ENCODE assay signal across 14 cellular contexts in genomic region chr14:80977103-80977728, GRCh38. TPM values are rescaled to one million over a fixed set of nuclear protein-coding genes. Genes with fewer than 3 reads are reported as not detected.
DNase-seq lines count a peak whose midpoint lies in the region; ATAC-seq and TF ChIP-seq lines count a peak whose summit lies in the region.
"Had no signal": no experiment of that assay in that cellular context is flagged by ENCODE, and none has a peak within 500 bp of the region (broad histone marks: within the 10 kb centered on the region; RNA-seq: fewer than 3 reads in every experiment).

No MANE protein-coding gene starts in this region.

- peaks cover 33% of the 10 kb centered on the region for H3K27me3 Mint-ChIP-seq in chondrocyte (ENCODE audit: low read depth)

- peaks cover 4% of the 10 kb centered on the region for H3K9me3 Mint-ChIP-seq in chondrocyte (ENCODE audit: low read depth)
- H3K9me3 Mint-ChIP-seq: activated naive CD4-positive, alpha-beta T cell treated with anti-CD3 and anti-CD28 coated beads, Interleukin-2, amount 50 U/mL, for 72 hours had no signal

- POLR2A ChIA-PET in HCT116 (lab: Charles Lee) (no interaction called here), PC-3 (lab: Charles Lee; ENCODE audit: unreplicated experiment) (no interaction called here)

- H4K20me1 ChIP-seq in HCT116 (ENCODE audit: insufficient read depth) (no peaks in the 10 kb centered on the region), PC-3 (ENCODE audit: low read length) (no peaks in the 10 kb centered on the region)

- no peaks in the 10 kb centered on the region for H3F3A ChIP-seq in PC-3 (ENCODE audit: low read length, unreplicated experiment)

- RAD21 ChIA-PET in HCT116 (lab: Charles Lee; ENCODE audit: low non-redundant PET in 1 of 2, low total read pairs in 2 of 2, uncharacterized antibody in 2 of 2, unreplicated experiment in 2 of 2) = no interaction called here

- TF ChIP-seq POLR2A in HCT116 (IDR thresholded peaks at IDR 0.05; ENCODE audit: borderline replicate concordance, extremely low read depth, insufficient read depth, insufficient read length) = no peak

- no peak for TF ChIP-seq RAD21 in HCT116 (IDR thresholded peaks at IDR 0.05; ENCODE audit: low read depth)

- no peaks in the 10 kb centered on the region for H3K36me3 Mint-ChIP-seq in chondrocyte (ENCODE audit: low read depth)
- H3K36me3 Mint-ChIP-seq: activated naive CD4-positive, alpha-beta T cell treated with anti-CD3 and anti-CD28 coated beads, Interleukin-2, amount 50 U/mL, for 72 hours had no signal

- no peak overlapping the region for H3K27ac Mint-ChIP-seq in chondrocyte (ENCODE audit: unreplicated experiment)
- H3K27ac Mint-ChIP-seq: activated naive CD4-positive, alpha-beta T cell treated with anti-CD3 and anti-CD28 coated beads, Interleukin-2, amount 50 U/mL, for 72 hours had no signal

- no peak overlapping the region for H2AFZ ChIP-seq in HCT116 (ENCODE audit: low read depth, low read length, poor library complexity, severe bottlenecking)
- no peak overlapping the region for H2AFZ ChIP-seq in PC-3 (ENCODE audit: low read length)

- intact Hi-C loops in HCT116 (cut with micrococcal nuclease) (no loop called here), PC-3 (cut with micrococcal nuclease) (no loop called here)

- H3K4me2 ChIP-seq in HCT116 (ENCODE audit: low read length) (no peak overlapping the region), PC-3 (ENCODE audit: low read length) (no peak overlapping the region)

- H3K4me3 ChIP-seq in HCT116 (replicated peaks in 1 of 2; ENCODE audit: low read depth in 1 of 2, low read length in 2 of 2) = no peak overlapping the region
- no peak overlapping the region for H3K4me3 ChIP-seq in PC-3 (ENCODE audit: low read length)
- H3K4me3 ChIP-seq: transverse colon had no signal

- CTCF ChIA-PET in HCT116 (lab: Charles Lee) = interaction anchor here (2.1 kb wide), 1 partner anchor 19 kb away, joined by 4 read pairs; no protein-coding TSS in a partner anchor
- CTCF ChIA-PET in PC-3 (lab: Charles Lee) = no interaction called here

- H3K9ac ChIP-seq in HCT116 (ENCODE audit: low read length) (no peak overlapping the region), PC-3 (ENCODE audit: low read length) (no peak overlapping the region)

- BruUV-seq in HCT116 (replicated peaks; lab: Mats Ljungman, UMichigan) = no TSS peak
- no TSS peak for BruUV-seq in PC-3 (replicated peaks; lab: Mats Ljungman, UMichigan)

- ATAC-seq in HCT116 (peak; percentile 81), PC-3 (no peak), HG03571 (IDR thresholded peaks at IDR 0.05; ENCODE audit: unreplicated experiment) (no peak)

- H3K9me3 ChIP-seq in HCT116 (ENCODE audit: control insufficient read depth in 1 of 2, insufficient read depth in 1 of 2, low read depth in 1 of 2, low read length in 2 of 2) = no peaks in the 10 kb centered on the region
- H3K9me3 ChIP-seq in PC-3 (ENCODE audit: low read length) = no peaks in the 10 kb centered on the region
- H3K9me3 ChIP-seq: transverse colon had no signal

- no peak overlapping the region for H3K4me3 Mint-ChIP-seq in chondrocyte (ENCODE audit: unreplicated experiment)

- H3K36me3 ChIP-seq in HCT116 (ENCODE audit: control insufficient read depth in 1 of 2, insufficient read depth in 2 of 2, low read length in 2 of 2) (no peaks in the 10 kb centered on the region), PC-3 (ENCODE audit: low read depth, low read length) (no peaks in the 10 kb centered on the region)
- H3K36me3 ChIP-seq: transverse colon had no signal

- DNase-seq in NCI-H1694 treated with DMSO at 0.1 percent for 48 hours (lab: John Stamatoyannopoulos, UW) (peak; percentile 27), NCI-H1694 (lab: John Stamatoyannopoulos, UW) (no peak), HCT116 (ENCODE audit: low read depth, low spot score) (no peak), PC-3 (no peak), renal cortical epithelial cell (ENCODE audit: low read depth) (peak; percentile 25), chondrocyte (ENCODE audit: low spot score) (no peak)
- DNase-seq in stimulated activated CD4-positive, alpha-beta T cell treated with anti-CD3 and anti-CD28 coated beads, Interleukin-2, amount 100 ng/mL, for 48 hours = no peak
- DNase-seq: 8988T; activated CD4-positive, alpha-beta T cell treated with anti-CD3 and anti-CD28 coated beads for 48 hours; cortex of kidney; transverse colon had no signal

- H3K4me1 Mint-ChIP-seq in chondrocyte (ENCODE audit: low read depth) = peaks cover 20% of the 10 kb centered on the region

- TF ChIP-seq CTCF in HCT116 (IDR thresholded peaks at IDR 0.05 in 2 of 3, conservative IDR thresholded peaks at IDR 0.05 in 1 of 3; ENCODE audit: borderline replicate concordance in 1 of 3, insufficient read depth in 1 of 3, low read depth in 2 of 3, low read length in 2 of 3) (peak in 2 of 3 experiments; percentile 25 to 32; a peak in 1 of 6 replicates), PC-3 (conservative IDR thresholded peaks at IDR 0.05; ENCODE audit: low read depth, low read length) (peak; percentile 26; the same call in 1 of the 2 replicates), chondrocyte (IDR thresholded peaks at IDR 0.05) (no peak)

- H3K27me3 ChIP-seq in HCT116 (ENCODE audit: insufficient read depth, low read length) (peaks cover 14% of the 10 kb centered on the region; the same call in 1 of the 2 replicates), PC-3 (ENCODE audit: low read length) (peaks cover 52% of the 10 kb centered on the region)

- no peaks in the 10 kb centered on the region for H3K4me1 ChIP-seq in HCT116 (ENCODE audit: control insufficient read depth in 1 of 2, insufficient read depth in 2 of 2, low read length in 2 of 2)
- no peaks in the 10 kb centered on the region for H3K4me1 ChIP-seq in PC-3 (ENCODE audit: insufficient read depth, low read length)

- no peak overlapping the region for H3K27ac ChIP-seq in HCT116 (ENCODE audit: low read depth, low read length)
- H3K27ac ChIP-seq in PC-3 (ENCODE audit: low read length) = no peak overlapping the region
- H3K27ac ChIP-seq: transverse colon had no signal

- no peaks in the 10 kb centered on the region for H3K9me2 ChIP-seq in HCT116 (ENCODE audit: insufficient read depth)
- no peaks in the 10 kb centered on the region for H3K9me2 ChIP-seq in PC-3 (replicated peaks; ENCODE audit: low read length)

- no peaks in the 10 kb centered on the region for H3K79me2 ChIP-seq in HCT116 (ENCODE audit: insufficient read depth, low read length)
- H3K79me2 ChIP-seq in PC-3 (ENCODE audit: low read length) = no peaks in the 10 kb centered on the region

TF ChIP-seq in HCT116, 20 proteins besides CTCF, POLR2A, EP300 and RAD21 (continues in another document):
- TF ChIP-seq ZBTB33 (IDR thresholded peaks at IDR 0.05; ENCODE audit: extremely low read depth, insufficient replicate concordance, low read length) (no peak), MAX (IDR thresholded peaks at IDR 0.05) (no peak), CBX3 (IDR thresholded peaks at IDR 0.05; ENCODE audit: low read depth) (no peak), SRF (IDR thresholded peaks at IDR 0.05; ENCODE audit: low read depth) (no peak), YY1 (IDR thresholded peaks at IDR 0.05; ENCODE audit: extremely low read depth, insufficient replicate concordance, low read depth, low read length) (no peak), JUND (IDR thresholded peaks at IDR 0.05) (no peak), ELF1 (IDR thresholded peaks at IDR 0.05; ENCODE audit: borderline replicate concordance, low read depth) (no peak)

RNA-seq across cellular contexts. Expression of gene TSHR, which starts 21.8 kb away (rescaled TPM):
- not detected for total RNA-seq in HCT116 (2021; ENCODE audit: unreplicated experiment)
- polyA plus RNA-seq in HCT116 (2012) = 0.04 TPM in 1 of 2 replicates, not detected in the other
- not detected in 2 replicates for total RNA-seq in PC-3 (2014; rRNA removed)
- 0.50 TPM in 1 of 2 replicates, not detected in the other for total RNA-seq in renal cortical epithelial cell
- 0.51 TPM in 1 of 3 replicates, not detected in the others for total RNA-seq in chondrocyte
- total RNA-seq: activated naive CD4-positive, alpha-beta T cell treated with anti-CD3 and anti-CD28 coated beads, Interleukin-2, amount 50 U/mL, for 72 hours; glomerular endothelial cell had no signal

RNA-seq across cellular contexts. Expression of gene CEP128, which starts 35.7 kb away (rescaled TPM):
- total RNA-seq in HCT116 (2021; ENCODE audit: unreplicated experiment) = 16.4 TPM
- 2.9 and 5.0 TPM in 2 replicates for polyA plus RNA-seq in HCT116 (2012)
- 11.6 and 14.0 TPM in 2 replicates for total RNA-seq in PC-3 (2014; rRNA removed)
- 3.0 and 6.3 TPM in 2 replicates for total RNA-seq in renal cortical epithelial cell
- total RNA-seq in chondrocyte = 2.7 to 7.8 TPM (median 3.5 TPM) in 3 replicates

Comparison
In these comparisons a context has a peak if more than half of its experiments do, and no peak if none do; other contexts are left out.
1. DNase-seq: peak in NCI-H1694 treated with DMSO at 0.1 percent for 48 hours (single experiment) and renal cortical epithelial cell (single experiment); none in NCI-H1694 (single experiment), HCT116 (single experiment), PC-3 (single experiment), chondrocyte (single experiment) and stimulated activated CD4-positive, alpha-beta T cell treated with anti-CD3 and anti-CD28 coated beads, Interleukin-2, amount 100 ng/mL, for 48 hours (0 of 2).